16 cellular contexts compared by ENCODE assay signal in the genomic region with DNA sequence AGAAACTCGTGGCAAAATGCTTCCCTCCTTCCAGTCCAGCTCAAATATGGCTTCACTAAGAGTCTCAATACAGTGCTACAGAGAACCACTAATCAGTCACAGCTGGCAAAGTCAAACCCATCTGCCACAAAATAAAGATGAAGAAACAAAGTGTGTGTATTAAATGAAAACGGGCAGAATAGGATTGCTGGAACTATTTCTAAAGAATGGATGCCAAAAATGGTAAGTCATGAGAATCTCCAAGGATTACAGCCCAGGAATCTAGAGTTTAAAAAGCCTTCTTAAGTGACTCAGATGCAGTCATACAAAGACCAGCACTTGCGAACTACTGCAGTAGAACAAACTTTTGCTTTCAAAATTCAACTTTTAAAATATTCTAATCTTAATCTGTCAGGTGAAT.
A peak's percentile ranks its signal among the peaks of the same experiment; 100 is the strongest.
DNase-seq lines count a peak whose midpoint lies in the region; ATAC-seq and TF ChIP-seq lines count a peak whose summit lies in the region.
"Had no signal": no experiment of that assay in that cellular context is flagged by ENCODE, and none has a peak within 500 bp of the region (broad histone marks: within the 10 kb centered on the region; RNA-seq: fewer than 3 reads in every experiment).

No MANE protein-coding gene starts in this region.

- H3K9me3 Mint-ChIP-seq in activated CD8-positive, alpha-beta T cell treated with anti-CD3 and anti-CD28 coated beads for 36 hours, result no peaks in the 10 kb centered on the region
- H3K9me3 Mint-ChIP-seq: activated naive CD4-positive, alpha-beta T cell treated with anti-CD3 and anti-CD28 coated beads, Interleukin-2, amount 50 U/mL, for 24 hours; endodermal cell had no signal

- H3K27me3 Mint-ChIP-seq in activated CD8-positive, alpha-beta T cell treated with anti-CD3 and anti-CD28 coated beads for 36 hours, result no peaks in the 10 kb centered on the region
- H3K27me3 Mint-ChIP-seq: activated naive CD4-positive, alpha-beta T cell treated with anti-CD3 and anti-CD28 coated beads, Interleukin-2, amount 50 U/mL, for 24 hours had no signal

- peaks cover 29% of the 10 kb centered on the region for H3K36me3 Mint-ChIP-seq in activated CD8-positive, alpha-beta T cell treated with anti-CD3 and anti-CD28 coated beads for 36 hours (ENCODE audit: low read depth)

- TF ChIP-seq POLR2A in stomach (IDR thresholded peaks at IDR 0.05), result no peak
- no peak for TF ChIP-seq POLR2A in suprapubic skin (IDR thresholded peaks at IDR 0.05)

- peaks cover 8% of the 10 kb centered on the region for H3K4me1 ChIP-seq in foreskin keratinocyte
- H3K4me1 ChIP-seq in stomach, result peaks cover 0 to 47% (median 13%) of the 10 kb centered on the region in 4 donors
- H3K4me1 ChIP-seq in suprapubic skin, result no peaks in the 10 kb centered on the region

- CTCF ChIA-PET in activated CD8-positive, alpha-beta T cell treated with anti-CD3 and anti-CD28 coated beads for 36 hours (lab: Charles Lee), result interaction anchor here (1.2 to 4.8 kb wide), 4 partner anchors 19 to 28 kb away, joined by 3 to 16 read pairs (median 4); no protein-coding TSS in a partner anchor

- H3K4me3 ChIP-seq in WI38 (ENCODE audit: low read depth, low read length), result peak overlapping the region; percentile 23; the same call in 1 of the 2 replicates
- H3K4me3 ChIP-seq in stomach, result no peak overlapping the region
- H3K4me3 ChIP-seq in suprapubic skin, result no peak overlapping the region
- H3K4me3 ChIP-seq: ovary had no signal

- TF ChIP-seq CTCF in WI38 (IDR thresholded peaks at IDR 0.05; ENCODE audit: low read depth, low read length) (no peak), foreskin keratinocyte (conservative IDR thresholded peaks at IDR 0.05) (no peak), stomach (IDR thresholded peaks at IDR 0.05) (no peak), suprapubic skin (IDR thresholded peaks at IDR 0.05) (no peak)
- no peak for TF ChIP-seq CTCF in activated CD8-positive, alpha-beta T cell treated with anti-CD3 and anti-CD28 coated beads for 36 hours (IDR thresholded peaks at IDR 0.05)

- no peak overlapping the region for H3K4me3 Mint-ChIP-seq in activated CD8-positive, alpha-beta T cell treated with anti-CD3 and anti-CD28 coated beads for 36 hours
- H3K4me3 Mint-ChIP-seq: activated naive CD4-positive, alpha-beta T cell treated with anti-CD3 and anti-CD28 coated beads, Interleukin-2, amount 50 U/mL, for 24 hours; endodermal cell had no signal

- POLR2A ChIA-PET in activated CD8-positive, alpha-beta T cell treated with anti-CD3 and anti-CD28 coated beads for 36 hours (lab: Charles Lee), result no interaction called here

- H3K27ac Mint-ChIP-seq in activated CD8-positive, alpha-beta T cell treated with anti-CD3 and anti-CD28 coated beads for 36 hours, result no peak overlapping the region
- H3K27ac Mint-ChIP-seq: activated naive CD4-positive, alpha-beta T cell treated with anti-CD3 and anti-CD28 coated beads, Interleukin-2, amount 50 U/mL, for 24 hours; endodermal cell had no signal

- H3K36me3 ChIP-seq in stomach (peaks cover 0 to 38% (median 31%) of the 10 kb centered on the region in 4 donors), suprapubic skin (peaks cover 15% of the 10 kb centered on the region)
- H3K36me3 ChIP-seq: ovary had no signal

- peak; percentile 91 for ATAC-seq in foreskin keratinocyte
- ATAC-seq in activated CD8-positive, alpha-beta T cell treated with anti-CD3 and anti-CD28 coated beads for 36 hours, result no peak

- peaks cover 21% of the 10 kb centered on the region for H3K4me1 Mint-ChIP-seq in activated CD8-positive, alpha-beta T cell treated with anti-CD3 and anti-CD28 coated beads for 36 hours (ENCODE audit: low read depth)

- no peaks in the 10 kb centered on the region for H3K9me3 ChIP-seq in stomach
- H3K9me3 ChIP-seq in suprapubic skin, result no peaks in the 10 kb centered on the region
- H3K9me3 ChIP-seq: ovary had no signal

- no peaks in the 10 kb centered on the region for H3K27me3 ChIP-seq in foreskin keratinocyte
- no peaks in the 10 kb centered on the region for H3K27me3 ChIP-seq in stomach
- no peaks in the 10 kb centered on the region for H3K27me3 ChIP-seq in suprapubic skin
- H3K27me3 ChIP-seq: ovary had no signal

- DNase-seq in NCI-H2171 treated with DMSO at 0.1 percent for 48 hours (lab: John Stamatoyannopoulos, UW) (peak; percentile 19), NCI-H2171 (lab: John Stamatoyannopoulos, UW) (no peak), foreskin keratinocyte (peak; percentile 32 to 77), stomach (no peak), OCI-M1 (lab: John Stamatoyannopoulos, UW) (no peak), suprapubic skin (ENCODE audit: low spot score in 2 of 2) (no peak)
- DNase-seq in activated CD8-positive, alpha-beta T cell treated with anti-CD3 and anti-CD28 coated beads for 36 hours, result no peak
- DNase-seq: activated CD4-positive, alpha-beta T cell treated with anti-CD3 and anti-CD28 coated beads, Interleukin-2, amount 50 U/mL, for 48 hours; endodermal cell; GDM1; H7; islet precursor cell; MM.1S; ovary had no signal

- H3K27ac ChIP-seq in foreskin keratinocyte, result no peak overlapping the region
- peak overlapping the region in 3 of 5 donors; percentile 14 to 68 (median 43) for H3K27ac ChIP-seq in stomach
- H3K27ac ChIP-seq in suprapubic skin, result no peak overlapping the region
- H3K27ac ChIP-seq: ovary had no signal

- no peak for TF ChIP-seq EP300 in stomach (IDR thresholded peaks at IDR 0.05)
- TF ChIP-seq EP300 in suprapubic skin (IDR thresholded peaks at IDR 0.05), result no peak

- WGBS in stomach, 5 donors, result 48 to 68% (median 64%) methylated on average over 3 of the region's 3 CpGs
- WGBS in suprapubic skin, result 57% methylated on average over 3 of the region's 3 CpGs

- intact Hi-C loops in stomach (cut with DNase I; ENCODE audit: low total_unique reads), result no loop called here
- intact Hi-C loops in activated CD8-positive, alpha-beta T cell treated with anti-CD3 and anti-CD28 coated beads for 36 hours (cut with micrococcal nuclease), result no loop called here

Comparison
In these comparisons a context has a peak if more than half of its experiments do, and no peak if none do; other contexts are left out.
1. DNase-seq: peak in NCI-H2171 treated with DMSO at 0.1 percent for 48 hours (single experiment) and foreskin keratinocyte (2 of 2); none in NCI-H2171 (single experiment), stomach (single experiment), OCI-M1 (single experiment), activated CD8-positive, alpha-beta T cell treated with anti-CD3 and anti-CD28 coated beads for 36 hours (single experiment) and suprapubic skin (0 of 2).
2. H3K27ac ChIP-seq: peak in stomach (3 of 5); none in foreskin keratinocyte (single experiment) and suprapubic skin (single experiment).